In the genomic region with DNA sequence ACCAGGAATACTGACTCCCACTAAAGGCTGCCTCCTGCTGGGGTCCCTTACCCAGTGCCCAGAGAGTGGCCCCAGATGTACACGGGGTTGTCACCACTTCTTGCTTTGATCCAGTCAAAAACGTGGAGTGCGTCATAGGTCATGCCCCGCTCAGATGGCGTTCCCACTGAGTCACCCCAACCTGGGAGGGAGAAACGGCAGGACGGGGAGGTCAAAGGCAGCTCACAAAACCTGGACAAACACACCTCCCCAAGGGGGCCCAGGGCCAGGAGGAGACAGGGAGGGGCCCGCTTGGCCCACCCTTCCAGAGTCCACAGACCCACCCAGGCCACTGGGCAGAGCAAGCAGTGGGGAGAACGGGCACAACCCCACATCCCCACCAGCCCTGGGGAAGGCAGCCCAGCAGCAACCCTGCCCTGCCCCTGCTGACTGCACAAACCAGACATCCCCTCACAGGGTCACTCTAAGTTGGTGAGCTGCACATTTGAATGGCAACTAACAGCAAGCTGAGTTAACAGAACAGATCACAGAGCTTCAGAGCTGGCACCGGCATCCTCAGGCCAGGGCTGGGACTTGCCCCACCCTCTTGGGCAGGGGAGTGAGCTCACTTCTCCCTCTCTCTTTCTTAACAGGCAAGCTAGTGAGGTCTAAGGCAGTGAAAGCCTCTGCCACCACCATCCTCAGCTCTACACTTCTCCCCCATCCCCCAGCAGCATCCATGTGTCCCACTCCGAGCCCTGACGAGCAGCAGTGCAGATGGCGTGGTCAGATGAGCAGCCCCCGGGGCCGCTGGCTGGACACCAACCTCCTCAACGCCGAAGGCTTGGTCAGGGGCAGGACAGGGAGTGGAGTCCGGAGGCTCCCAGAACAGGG, we compare ENCODE assay signal across 8 cellular contexts.
A peak's percentile ranks its signal among the peaks of the same experiment; 100 is the strongest.
DNase-seq lines count a peak whose midpoint lies in the region; ATAC-seq and TF ChIP-seq lines count a peak whose summit lies in the region.

No MANE protein-coding gene starts in this region.

- no peak overlapping the region for H3K4me2 ChIP-seq in neuronal stem cell (ENCODE audit: insufficient read depth, low read length, poor library complexity, severe bottlenecking)

- peak overlapping the region; percentile 89 for H3K23ac ChIP-seq in neuronal stem cell (ENCODE audit: low read depth, low read length, poor library complexity)

- H3K4me1 ChIP-seq in SJCRH30 (peaks cover 34% of the 10 kb centered on the region), neuronal stem cell (ENCODE audit: control insufficient read depth in 2 of 2, insufficient read depth in 1 of 2, low read depth in 1 of 2, low read length in 2 of 2) (peaks cover 10 to 15% of the 10 kb centered on the region in 2 donors)

- peak overlapping the region; percentile 98 for H3K27ac Mint-ChIP-seq in activated CD4-positive, alpha-beta T cell treated with anti-CD3 and anti-CD28 coated beads, Interleukin-2, amount 10 ng/mL, durations not matched to agents 24 days and 14 days

- H3K4me3 ChIP-seq in SJCRH30 (no peak overlapping the region), epithelial cell of esophagus (ENCODE audit: low read length) (no peak overlapping the region), neuronal stem cell (ENCODE audit: low read length in 2 of 2) (no peak overlapping the region)

- no peak overlapping the region for H3K4ac ChIP-seq in neuronal stem cell (ENCODE audit: low read length)

- no peaks in the 10 kb centered on the region for H3K27me3 ChIP-seq in SJCRH30
- H3K27me3 ChIP-seq in neuronal stem cell (ENCODE audit: control insufficient read depth in 3 of 3, insufficient read depth in 3 of 3, low read depth in 1 of 3, low read length in 3 of 3) = no peaks in the 10 kb centered on the region

- H3K9ac ChIP-seq in neuronal stem cell (ENCODE audit: low read depth, low read length, poor library complexity) = peak overlapping the region; percentile 37

- H3K36me3 Mint-ChIP-seq in activated CD4-positive, alpha-beta T cell treated with anti-CD3 and anti-CD28 coated beads, Interleukin-2, amount 10 ng/mL, durations not matched to agents 24 days and 14 days (ENCODE audit: low read depth) = peaks cover 5% of the 10 kb centered on the region

- H2AK5ac ChIP-seq in neuronal stem cell (ENCODE audit: low read depth, low read length) = peak overlapping the region; percentile 56

- no peak overlapping the region for H4K8ac ChIP-seq in neuronal stem cell (ENCODE audit: low read depth, low read length)

- no peak overlapping the region for H3K14ac ChIP-seq in neuronal stem cell (ENCODE audit: low read length)

- H3K9me3 ChIP-seq in SJCRH30 (replicated peaks) (no peaks in the 10 kb centered on the region), neuronal stem cell (replicated peaks in 1 of 2; ENCODE audit: control insufficient read depth in 2 of 2, insufficient read depth in 1 of 2, low read depth in 1 of 2, low read length in 2 of 2) (peaks cover 0 to 2% of the 10 kb centered on the region in 2 donors)

- H2BK12ac ChIP-seq in neuronal stem cell (ENCODE audit: low read length) = no peak overlapping the region

- no peak overlapping the region for H2BK5ac ChIP-seq in neuronal stem cell (ENCODE audit: low read length)

- WGBS in neuronal stem cell (ENCODE audit: extremely low coverage in 2 of 2, insufficient read length in 2 of 2, insufficient replicate concordance in 1 of 2), 2 donors = no CpG with 5 or more reads among the region's 18 CpGs

- ATAC-seq in GM21737 (IDR thresholded peaks at IDR 0.05; ENCODE audit: unreplicated experiment) = no peak
- ATAC-seq in GM19455 (IDR thresholded peaks at IDR 0.05; ENCODE audit: unreplicated experiment) = no peak

- H4K91ac ChIP-seq in neuronal stem cell (ENCODE audit: low read depth, low read length, poor library complexity) = no peak overlapping the region

- intact Hi-C loops in activated CD4-positive, alpha-beta T cell treated with anti-CD3 and anti-CD28 coated beads, Interleukin-2, amount 10 ng/mL, durations not matched to agents 24 days and 14 days (cut with micrococcal nuclease) = loop anchor here (1.0 to 5.0 kb wide), 8 partner anchors 63 to 362 kb away; a partner anchor contains a TSS

- no peaks in the 10 kb centered on the region for H3K79me1 ChIP-seq in neuronal stem cell (ENCODE audit: low read depth, low read length)

- no peak overlapping the region for H2AFZ ChIP-seq in neuronal stem cell (ENCODE audit: low read length)

- H2BK120ac ChIP-seq in neuronal stem cell (ENCODE audit: low read depth, low read length) = no peak overlapping the region

- no peak for DNase-seq in activated CD4-positive, alpha-beta T cell treated with anti-CD3 and anti-CD28 coated beads, Interleukin-2, amount 10 ng/mL, durations not matched to agents 24 days and 14 days
- DNase-seq in activated CD4-positive, alpha-beta T cell treated with anti-CD3 and anti-CD28 coated beads, Interleukin-2, amount 50 U/mL, for 4 hours = no peak
- DNase-seq in SJCRH30 = no peak
- DNase-seq in epithelial cell of esophagus (ENCODE audit: low read depth) = peak; percentile 86
- no peak for DNase-seq in neuronal stem cell (ENCODE audit: low spot score)
- no peak for DNase-seq in SIG-M5 treated with dmso at 0.1 percent for 504 hours (lab: John Stamatoyannopoulos, UW; ENCODE audit: unreplicated experiment)

- H3K4me1 Mint-ChIP-seq in activated CD4-positive, alpha-beta T cell treated with anti-CD3 and anti-CD28 coated beads, Interleukin-2, amount 10 ng/mL, durations not matched to agents 24 days and 14 days = peaks cover 30% of the 10 kb centered on the region

- H3K27ac ChIP-seq in SJCRH30 = peak overlapping the region; percentile 60
- peak overlapping the region; percentile 46 for H3K27ac ChIP-seq in neuronal stem cell (replicated peaks; ENCODE audit: low read length)

- H3K18ac ChIP-seq in neuronal stem cell (ENCODE audit: low read length) = peak overlapping the region; percentile 57

- no peak overlapping the region for H2BK15ac ChIP-seq in neuronal stem cell (ENCODE audit: low read length)

- H3K4me3 Mint-ChIP-seq in activated CD4-positive, alpha-beta T cell treated with anti-CD3 and anti-CD28 coated beads, Interleukin-2, amount 10 ng/mL, durations not matched to agents 24 days and 14 days = peak overlapping the region; percentile 14

- no peaks in the 10 kb centered on the region for H3K9me3 Mint-ChIP-seq in activated CD4-positive, alpha-beta T cell treated with anti-CD3 and anti-CD28 coated beads, Interleukin-2, amount 10 ng/mL, durations not matched to agents 24 days and 14 days

- no peak for TF ChIP-seq CTCF in epithelial cell of esophagus (IDR thresholded peaks at IDR 0.05; ENCODE audit: insufficient read depth, low read depth, low read length, missing control alignments)

- H3K27me3 Mint-ChIP-seq in activated CD4-positive, alpha-beta T cell treated with anti-CD3 and anti-CD28 coated beads, Interleukin-2, amount 10 ng/mL, durations not matched to agents 24 days and 14 days = no peaks in the 10 kb centered on the region

- H3K36me3 ChIP-seq in SJCRH30 (peaks cover 9% of the 10 kb centered on the region; the same call in 1 of the 2 replicates), neuronal stem cell (replicated peaks in 1 of 2; ENCODE audit: control insufficient read depth in 2 of 2, insufficient read depth in 2 of 2, low read length in 2 of 2) (peaks cover 8 to 27% of the 10 kb centered on the region in 2 donors)
